27 cellular contexts compared by ENCODE assay signal in genomic region chr1:57249511-57249910, GRCh38.
"Had no signal": no experiment of that assay in that cellular context is flagged by ENCODE, and none has a peak within 500 bp of the region (broad histone marks: within the 10 kb centered on the region; RNA-seq: fewer than 3 reads in every experiment).

No MANE protein-coding gene starts in this region.

- H3K9me3 ChIP-seq: lower lobe of right lung, pancreas, prostate gland, testis, thyroid gland, transverse colon, vagina had no signal

- DNase-seq: immature natural killer cell; kidney; left colon; left lung; lower lobe of right lung; mammary epithelial cell; mesenchymal stem cell; naive thymus-derived CD8-positive, alpha-beta T cell; nucleus accumbens; pancreas; posterior cingulate gyrus; retina; right cardiac atrium; stimulated activated CD4-positive, alpha-beta T cell treated with anti-CD3 and anti-CD28 coated beads, Interleukin-12 subunit alpha, Interleukin-12 subunit beta, amount 100 ng/mL, for 4 hours; stimulated activated CD4-positive, alpha-beta T cell treated with anti-CD3 and anti-CD28 coated beads, Interleukin-15, amount 100 ng/mL, for 24 hours; stimulated activated CD4-positive, alpha-beta T cell treated with anti-CD3 and anti-CD28 coated beads, Interleukin-2, amount 100 ng/mL, for 24 hours; stimulated activated CD4-positive, alpha-beta T cell treated with anti-CD3 and anti-CD28 coated beads, Interleukin-4, amount 100 ng/mL, for 1 hour; stimulated activated naive B cell treated with anti-CD40 and anti-IgM and Interleukin-4, amounts not matched to agents 10 μg/mL and 1 μg/mL and 100 μg/mL, for 72 hours; stimulated activated naive CD8-positive, alpha-beta T cell treated with anti-CD3 and anti-CD28 coated beads, Interleukin-15, Interleukin-2, amounts not matched to agents 100 U/mL and 50 U/mL, for 24 hours; stomach; testis; transverse colon; upper lobe of left lung had no signal

- H3K36me3 ChIP-seq: left lung, lower lobe of right lung, pancreas, prostate gland, stomach, thyroid gland, transverse colon, upper lobe of left lung, vagina had no signal

- H3K27me3 ChIP-seq: left lung, pancreas, stomach, testis, thyroid gland, transverse colon, upper lobe of left lung, vagina had no signal

- H3K27ac ChIP-seq: left lung, lower lobe of right lung, pancreas, prostate gland, skin epidermis, stomach, testis, thyroid gland, transverse colon, upper lobe of left lung, vagina had no signal

- H3K4me1 ChIP-seq: left lung, lower lobe of right lung, pancreas, prostate gland, stomach, testis, thyroid gland, transverse colon, upper lobe of left lung had no signal

- H3K4me3 ChIP-seq: left lung, lower lobe of right lung, pancreas, prostate gland, skin epidermis, stomach, testis, thyroid gland, transverse colon, upper lobe of left lung, vagina had no signal
